16 cellular contexts compared by ENCODE assay signal in genomic region chr2:150620371-150620770, GRCh38.
DNase-seq lines count a peak whose midpoint lies in the region; TF ChIP-seq lines count a peak whose summit lies in the region.
"Had no signal": no experiment of that assay in that cellular context is flagged by ENCODE, and none has a peak within 500 bp of the region (broad histone marks: within the 10 kb centered on the region; RNA-seq: fewer than 3 reads in every experiment).

No MANE protein-coding gene starts in this region.

- WGBS in adrenal gland, 4 donors, result 20 to 23% (median 21%) methylated on average over 1 of the region's 1 CpG
- WGBS in sigmoid colon, 2 donors, result 15 to 57% methylated on average over 1 of the region's 1 CpG

- POLR2A ChIA-PET in AG04450 (lab: Yijun Ruan, JAX), result interaction anchor here (0.9 kb wide), 1 partner anchor 19 kb away, joined by 5 read pairs; no protein-coding TSS in a partner anchor

- H3K4me1 ChIP-seq in adrenal gland (replicated peaks in 1 of 2) (peaks cover 34 to 40% of the 10 kb centered on the region in 2 donors), sigmoid colon (peaks cover 0 to 45% (median 31%) of the 10 kb centered on the region in 4 donors)
- H3K4me1 ChIP-seq: left lung had no signal

- intact Hi-C loops in adrenal gland (cut with DNase I), result no loop called here
- intact Hi-C loops in sigmoid colon (cut with DNase I), result no loop called here

- TF ChIP-seq POLR2A in adrenal gland (IDR thresholded peaks at IDR 0.05), result no peak
- no peak for TF ChIP-seq POLR2A in sigmoid colon (IDR thresholded peaks at IDR 0.05)

- TF ChIP-seq CTCF in AG04450 (IDR thresholded peaks at IDR 0.05; ENCODE audit: low read depth, low read length) (no peak), adrenal gland (IDR thresholded peaks at IDR 0.05) (no peak), sigmoid colon (IDR thresholded peaks at IDR 0.05) (no peak)

- CTCF ChIA-PET in AG04450 (lab: Charles Lee), result no interaction called here

- H3K27ac ChIP-seq in AG04450 (ENCODE audit: low read depth, low read length), result peak overlapping the region; percentile 59
- H3K27ac ChIP-seq in adrenal gland, result peak overlapping the region; percentile 75 to 92 (median 80)
- peak overlapping the region; percentile 18 to 74 (median 62) for H3K27ac ChIP-seq in sigmoid colon

- DNase-seq in AG04450 (ENCODE audit: low read depth, low spot score) (no peak), adrenal gland (no peak), fibroblast of peridontal ligament (ENCODE audit: extremely low read depth) (peak; percentile 38), sigmoid colon (no peak), glomerular visceral epithelial cell (ENCODE audit: extremely low spot score) (no peak), SW480 (ENCODE audit: low spot score) (no peak), NCI-H2196 treated with DMSO at 0.1 percent for 48 hours (lab: John Stamatoyannopoulos, UW; ENCODE audit: unreplicated experiment) (no peak), anterior cingulate cortex (lab: John Stamatoyannopoulos, UW) (no peak)
- DNase-seq: activated CD4-positive, alpha-beta T cell treated with anti-CD3 and anti-CD28 coated beads, Interleukin-2, amount 10 ng/mL, durations not matched to agents 7 days and 5 days; activated naive CD4-positive, alpha-beta T cell treated with anti-CD3 and anti-CD28 coated beads, Interleukin-2, amount 50 U/mL, for 16 hours; CD8-positive, alpha-beta T cell; DND-41; left lung; NCI-H2107; NCI-H526 treated with DMSO at 0.1 percent for 48 hours; stimulated activated naive CD8-positive, alpha-beta T cell treated with anti-CD3 and anti-CD28 coated beads, Interleukin-15, Interleukin-2, amounts not matched to agents 100 U/mL and 50 U/mL, for 24 hours had no signal

- no peak for TF ChIP-seq EP300 in sigmoid colon (IDR thresholded peaks at IDR 0.05)

- H3K27me3 ChIP-seq in AG04450 (ENCODE audit: control insufficient read depth, insufficient read depth, low read length) (no peaks in the 10 kb centered on the region), adrenal gland (no peaks in the 10 kb centered on the region), sigmoid colon (no peaks in the 10 kb centered on the region)
- H3K27me3 ChIP-seq: left lung had no signal

- no peaks in the 10 kb centered on the region for H3K36me3 ChIP-seq in adrenal gland (replicated peaks in 1 of 2)
- no peaks in the 10 kb centered on the region for H3K36me3 ChIP-seq in sigmoid colon
- H3K36me3 ChIP-seq: left lung had no signal

- no peaks in the 10 kb centered on the region for H3K9me3 ChIP-seq in AG04450 (ENCODE audit: control insufficient read depth, insufficient read depth, low read length)
- no peaks in the 10 kb centered on the region for H3K9me3 ChIP-seq in adrenal gland (replicated peaks in 1 of 3)
- no peaks in the 10 kb centered on the region for H3K9me3 ChIP-seq in sigmoid colon
- H3K9me3 ChIP-seq: left lung had no signal

- no peak overlapping the region for H3K4me3 ChIP-seq in AG04450 (ENCODE audit: low read depth, low read length)
- no peak overlapping the region for H3K4me3 ChIP-seq in adrenal gland
- no peak overlapping the region for H3K4me3 ChIP-seq in sigmoid colon
- H3K4me3 ChIP-seq: left lung had no signal
